ENCODE assay signal across 14 cellular contexts in the genomic region with DNA sequence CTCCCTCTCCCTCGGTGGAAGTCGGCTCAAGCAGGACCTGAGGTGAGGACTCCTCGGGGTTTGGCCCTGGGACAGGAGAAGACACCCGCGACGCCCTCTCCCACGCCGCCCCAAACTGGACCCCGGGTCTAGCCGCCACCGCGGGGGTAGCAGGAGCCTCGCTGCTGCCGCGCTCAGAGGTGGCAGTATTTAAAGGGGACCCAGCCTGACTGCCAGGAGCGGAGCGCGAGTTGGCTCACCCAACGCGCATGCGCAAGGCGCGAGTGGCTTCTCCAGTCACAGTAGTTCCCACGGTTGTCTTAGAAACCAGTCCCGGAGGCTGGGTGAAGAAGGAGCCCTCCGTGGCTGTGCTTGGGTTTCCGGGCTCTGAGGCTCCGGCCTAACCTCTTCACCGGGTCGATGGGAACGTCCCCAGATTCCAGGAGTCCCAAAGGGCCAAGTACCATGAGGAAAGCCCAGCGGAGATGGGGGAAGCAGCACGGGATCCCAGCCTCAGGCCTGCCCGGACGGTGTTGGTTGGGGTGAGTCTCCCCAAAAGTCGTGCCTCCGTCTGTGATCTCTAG.
"Had no signal": no experiment of that assay in that cellular context is flagged by ENCODE, and none has a peak within 500 bp of the region (broad histone marks: within the 10 kb centered on the region; RNA-seq: fewer than 3 reads in every experiment).

No MANE protein-coding gene starts in this region.

- DNase-seq: activated B cell treated with CpG ODN at 0.5 μM for 24 hours; activated CD4-positive, alpha-beta T cell treated with anti-CD3 and anti-CD28 coated beads for 4 hours; activated CD8-positive, alpha-beta T cell treated with anti-CD3 and anti-CD28 coated beads for 36 hours; effector memory CD8-positive, alpha-beta T cell; left colon; occipital lobe; stimulated activated CD4-positive, alpha-beta T cell treated with anti-CD3 and anti-CD28 coated beads, Interleukin-15, amount 100 ng/mL, for 24 hours; stimulated activated CD4-positive, alpha-beta T cell treated with anti-CD3 and anti-CD28 coated beads, Interleukin-2, amount 100 ng/mL, for 48 hours had no signal

- H3K27me3 Mint-ChIP-seq: activated B cell treated with CpG ODN at 0.5 μM for 24 hours; activated CD8-positive, alpha-beta T cell treated with anti-CD3 and anti-CD28 coated beads for 36 hours; activated naive CD8-positive, alpha-beta T cell; effector memory CD8-positive, alpha-beta T cell; progenitor cell of endocrine pancreas had no signal

- H3K4me1 Mint-ChIP-seq: activated B cell treated with CpG ODN at 0.5 μM for 24 hours had no signal

- ATAC-seq: activated CD8-positive, alpha-beta T cell treated with anti-CD3 and anti-CD28 coated beads for 36 hours; effector memory CD8-positive, alpha-beta T cell; left colon had no signal

- H3K4me3 ChIP-seq: lung, skin epidermis, stomach had no signal

- H3K4me1 ChIP-seq: stomach had no signal

- H3K4me3 Mint-ChIP-seq: activated B cell treated with CpG ODN at 0.5 μM for 24 hours; activated CD8-positive, alpha-beta T cell treated with anti-CD3 and anti-CD28 coated beads for 36 hours; activated naive CD8-positive, alpha-beta T cell; effector memory CD8-positive, alpha-beta T cell; T-helper 2 cell treated with Interferon-gamma antibody and Interleukin-4, amounts not matched to agents 5 μg/mL and 100 μg/mL, for 36 hours had no signal

- H3K36me3 ChIP-seq: stomach had no signal

- H3K36me3 Mint-ChIP-seq: activated naive CD8-positive, alpha-beta T cell had no signal

- H3K27ac Mint-ChIP-seq: activated B cell treated with CpG ODN at 0.5 μM for 24 hours; activated CD8-positive, alpha-beta T cell treated with anti-CD3 and anti-CD28 coated beads for 36 hours; activated naive CD8-positive, alpha-beta T cell; effector memory CD8-positive, alpha-beta T cell; progenitor cell of endocrine pancreas; T-helper 2 cell treated with Interferon-gamma antibody and Interleukin-4, amounts not matched to agents 5 μg/mL and 100 μg/mL, for 36 hours had no signal

- H3K27ac ChIP-seq: skin epidermis, stomach had no signal

- H3K27me3 ChIP-seq: stomach had no signal
